In the genomic region with DNA sequence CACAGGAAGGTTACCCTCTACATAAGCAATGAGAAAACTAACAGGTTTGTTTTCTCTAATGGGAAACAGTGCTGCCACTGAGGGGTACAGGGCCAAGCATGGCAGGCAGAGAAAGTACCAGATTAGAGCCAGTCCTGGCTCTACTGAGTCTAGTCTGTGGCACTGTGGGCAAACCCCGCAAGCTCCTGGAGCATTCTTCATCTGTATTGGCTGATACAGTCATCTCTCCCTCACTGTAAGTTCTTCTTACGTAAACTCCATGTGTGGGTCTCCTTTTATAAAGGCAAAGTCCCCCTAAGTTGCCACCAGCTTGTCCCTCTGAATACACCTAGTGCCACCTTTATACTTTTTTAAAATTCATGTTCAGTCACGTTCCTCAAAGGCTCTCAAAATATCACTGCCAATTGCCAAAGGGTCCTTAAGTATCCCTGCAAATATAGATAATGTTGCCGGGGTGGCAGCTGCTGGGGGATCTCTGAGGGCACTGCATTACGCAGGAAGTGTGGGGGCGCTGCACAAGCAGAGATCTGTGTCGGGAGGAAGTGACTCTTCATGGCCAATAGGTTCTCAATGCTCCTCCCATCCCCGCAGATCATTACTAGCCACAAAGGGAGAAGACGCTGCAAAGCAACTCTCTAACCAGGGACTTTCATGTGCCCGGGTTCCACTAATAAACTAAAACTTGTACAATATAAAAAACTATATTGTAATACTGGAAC, we compare ENCODE assay signal across 1 cellular context.
A peak's percentile ranks its signal among the peaks of the same experiment; 100 is the strongest.
TF ChIP-seq lines count a peak whose summit lies in the region.

No MANE protein-coding gene starts in this region.

TF ChIP-seq in GM12878, 131 proteins besides CTCF, POLR2A, EP300 and RAD21 (continued from another document and continues in another):
- TF ChIP-seq REST (IDR thresholded peaks at IDR 0.05; ENCODE audit: low read depth, low read length) = no peak
- peak; percentile 99 for TF ChIP-seq PAX5 (IDR thresholded peaks at IDR 0.05; ENCODE audit: borderline replicate concordance, low read depth, low read length)
- TF ChIP-seq E2F4 (IDR thresholded peaks at IDR 0.05; ENCODE audit: low read depth, low read length) = 0 out of 2 replicates have a peak, but pooled peaks have one; percentile 41
- TF ChIP-seq TCF3 (IDR thresholded peaks at IDR 0.05; ENCODE audit: borderline replicate concordance, insufficient read depth, low read depth, low read length) = 0 out of 2 replicates have a peak, but pooled peaks have one; percentile 39
- no peak for TF ChIP-seq STAT3 (IDR thresholded peaks at IDR 0.05; ENCODE audit: low read depth, low read length)
- peak; percentile 73 for TF ChIP-seq TAF1 (IDR thresholded peaks at IDR 0.05; ENCODE audit: borderline replicate concordance, low read depth, low read length)
- peak; percentile 16; the same call in 1 of the 2 replicates for TF ChIP-seq SMC3 (IDR thresholded peaks at IDR 0.05; ENCODE audit: borderline replicate concordance, low read length)
- TF ChIP-seq, protein P1, sequence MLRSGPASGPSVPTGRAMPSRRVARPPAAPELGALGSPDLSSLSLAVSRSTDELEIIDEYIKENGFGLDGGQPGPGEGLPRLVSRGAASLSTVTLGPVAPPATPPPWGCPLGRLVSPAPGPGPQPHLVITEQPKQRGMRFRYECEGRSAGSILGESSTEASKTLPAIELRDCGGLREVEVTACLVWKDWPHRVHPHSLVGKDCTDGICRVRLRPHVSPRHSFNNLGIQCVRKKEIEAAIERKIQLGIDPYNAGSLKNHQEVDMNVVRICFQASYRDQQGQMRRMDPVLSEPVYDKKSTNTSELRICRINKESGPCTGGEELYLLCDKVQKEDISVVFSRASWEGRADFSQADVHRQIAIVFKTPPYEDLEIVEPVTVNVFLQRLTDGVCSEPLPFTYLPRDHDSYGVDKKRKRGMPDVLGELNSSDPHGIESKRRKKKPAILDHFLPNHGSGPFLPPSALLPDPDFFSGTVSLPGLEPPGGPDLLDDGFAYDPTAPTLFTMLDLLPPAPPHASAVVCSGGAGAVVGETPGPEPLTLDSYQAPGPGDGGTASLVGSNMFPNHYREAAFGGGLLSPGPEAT (IDR thresholded peaks at IDR 0.05; ENCODE audit: low read depth) = peak; percentile 40; the same call in 1 of the 2 replicates
- 0 out of 2 replicates have a peak, but pooled peaks have one; percentile 64 for TF ChIP-seq ZNF217 (IDR thresholded peaks at IDR 0.05)
- peak; percentile 70; the same call in 1 of the 2 replicates for TF ChIP-seq ZBTB40 (IDR thresholded peaks at IDR 0.05; ENCODE audit: borderline replicate concordance)
- TF ChIP-seq RAD51 (IDR thresholded peaks at IDR 0.05) = no peak
- peak; percentile 40; the same call in 1 of the 2 replicates for TF ChIP-seq NFIC (IDR thresholded peaks at IDR 0.05; ENCODE audit: low read depth, low read length)
- TF ChIP-seq CHD2 (IDR thresholded peaks at IDR 0.05; ENCODE audit: borderline replicate concordance, low read depth, low read length) = no peak
- no peak for TF ChIP-seq E2F8 (IDR thresholded peaks at IDR 0.05; ENCODE audit: low read depth, partially characterized antibody)
- TF ChIP-seq NR2F1 (conservative IDR thresholded peaks at IDR 0.05) = peak; percentile 56
- peak; percentile 73 for TF ChIP-seq GABPA (IDR thresholded peaks at IDR 0.05; ENCODE audit: low read depth)
- TF ChIP-seq ZNF384 (IDR thresholded peaks at IDR 0.05; ENCODE audit: borderline replicate concordance, low read depth, low read length) = no peak
- TF ChIP-seq SIN3A (IDR thresholded peaks at IDR 0.05; ENCODE audit: low read depth, low read length) = 0 out of 2 replicates have a peak, but pooled peaks have one; percentile 37
- no peak for TF ChIP-seq SMAD1 (IDR thresholded peaks at IDR 0.05; ENCODE audit: low read depth, partially characterized antibody)
- TF ChIP-seq ZNF207 (IDR thresholded peaks at IDR 0.05; ENCODE audit: borderline replicate concordance) = no peak
- TF ChIP-seq PML (IDR thresholded peaks at IDR 0.05; ENCODE audit: low read length) = no peak; the same call in 1 of the 2 replicates
- no peak for TF ChIP-seq TCF7 (IDR thresholded peaks at IDR 0.05; ENCODE audit: borderline replicate concordance)
- TF ChIP-seq BCL11A (IDR thresholded peaks at IDR 0.05; ENCODE audit: low read depth, low read length) = peak; percentile 25; the same call in 1 of the 2 replicates
- 0 out of 2 replicates have a peak, but pooled peaks have one; percentile 68 for TF ChIP-seq TBL1XR1 (IDR thresholded peaks at IDR 0.05; ENCODE audit: low read depth, low read length)
- no peak for TF ChIP-seq RELA (IDR thresholded peaks at IDR 0.05; ENCODE audit: borderline replicate concordance, partially characterized antibody)
- peak; percentile 49 for TF ChIP-seq RUNX3 (IDR thresholded peaks at IDR 0.05; ENCODE audit: low read length)
- TF ChIP-seq MYC (IDR thresholded peaks at IDR 0.05; ENCODE audit: insufficient read depth, insufficient read length, insufficient replicate concordance, low read length, severe bottlenecking) = no peak
- TF ChIP-seq FOXM1 (IDR thresholded peaks at IDR 0.05; ENCODE audit: low read depth, low read length) = peak; percentile 27
- TF ChIP-seq KDM1A (IDR thresholded peaks at IDR 0.05; ENCODE audit: borderline replicate concordance) = no peak
- TF ChIP-seq POU2F2 (IDR thresholded peaks at IDR 0.05; ENCODE audit: borderline replicate concordance, low read depth, low read length) = peak; percentile 65; the same call in 1 of the 3 replicates
- TF ChIP-seq ZBTB33 (IDR thresholded peaks at IDR 0.05) = no peak
- TF ChIP-seq CREM (IDR thresholded peaks at IDR 0.05; ENCODE audit: low read depth) = peak; percentile 27; the same call in 1 of the 2 replicates
- no peak for TF ChIP-seq CEBPB (IDR thresholded peaks at IDR 0.05; ENCODE audit: borderline replicate concordance in 1 of 2, low read depth in 2 of 2, low read length in 2 of 2)
- TF ChIP-seq ATF2 (IDR thresholded peaks at IDR 0.05; ENCODE audit: low read length) = peak; percentile 39; the same call in 1 of the 2 replicates
- TF ChIP-seq SMAD5 (IDR thresholded peaks at IDR 0.05; ENCODE audit: low read depth) = no peak
- no peak for TF ChIP-seq SMARCA5 (IDR thresholded peaks at IDR 0.05)
